23 cellular contexts compared by ENCODE assay signal in genomic region chr13:94588575-94588974, GRCh38.
"Had no signal": no experiment of that assay in that cellular context is flagged by ENCODE, and none has a peak within 500 bp of the region (broad histone marks: within the 10 kb centered on the region; RNA-seq: fewer than 3 reads in every experiment).

No MANE protein-coding gene starts in this region.

- H3K4me2 ChIP-seq: neural progenitor cell had no signal

- ATAC-seq: esophagus mucosa; gastrocnemius medialis; naive thymus-derived CD4-positive, alpha-beta T cell; stimulated activated effector memory CD8-positive, alpha-beta T cell treated with anti-CD3 and anti-CD28 coated beads, Interleukin-12 subunit alpha, Interleukin-12 subunit beta, amount 100 ng/mL, for 72 hours had no signal

- H3K9me3 ChIP-seq: gastrocnemius medialis, prostate gland, right atrium auricular region, sigmoid colon, stomach, thyroid gland, vagina had no signal

- H3K36me3 ChIP-seq: prostate gland had no signal

- H2AFZ ChIP-seq: neural progenitor cell had no signal

- FAIRE-seq: keratinocyte had no signal

- H3K4me3 ChIP-seq: gastrocnemius medialis, neural progenitor cell, prostate gland, right atrium auricular region, sigmoid colon, stomach, thyroid gland, vagina had no signal

- DNase-seq: effector CD8-positive, alpha-beta T cell; endodermal cell; foreskin fibroblast; gastrocnemius medialis; head of caudate nucleus; mesendoderm; midbrain; naive thymus-derived CD4-positive, alpha-beta T cell; sigmoid colon; stimulated activated CD4-positive, alpha-beta T cell treated with anti-CD3 and anti-CD28 coated beads, Interleukin-2, amount 100 ng/mL, for 24 hours; stimulated activated CD4-positive, alpha-beta T cell treated with anti-CD3 and anti-CD28 coated beads, Interleukin-4, amount 100 ng/mL, for 24 hours; stimulated activated naive CD4-positive, alpha-beta T cell treated with Interleukin-2 at 50 U/mL for 16 hours; stomach; thyroid gland; trophoblast cell had no signal

- H3K4me1 ChIP-seq: neural progenitor cell, prostate gland, right atrium auricular region, thyroid gland, vagina had no signal

- H3K27me3 ChIP-seq: gastrocnemius medialis, neural progenitor cell, right atrium auricular region, sigmoid colon, stomach, thyroid gland, vagina had no signal

- H3K9ac ChIP-seq: neural progenitor cell had no signal

- H3K27ac ChIP-seq: epithelial cell of prostate, gastrocnemius medialis, neural progenitor cell, prostate gland, right atrium auricular region, sigmoid colon, stomach, thyroid gland, vagina had no signal
